ENCODE assay signal across 1 cellular context in genomic region chr12:46357438-46358324, GRCh38.
TF ChIP-seq lines count a peak whose summit lies in the region.

No MANE protein-coding gene starts in this region.

TF ChIP-seq in A549, 52 proteins besides CTCF, POLR2A, EP300 and RAD21 (continued from another document):
- no peak for TF ChIP-seq JUNB (IDR thresholded peaks at IDR 0.05)
- TF ChIP-seq ZFP36 (IDR thresholded peaks at IDR 0.05; ENCODE audit: borderline replicate concordance, partially characterized antibody), result no peak
- TF ChIP-seq TP53 (CRISPR knock-in tag; IDR thresholded peaks at IDR 0.05), result peak; percentile 98
- TF ChIP-seq, protein P1, sequence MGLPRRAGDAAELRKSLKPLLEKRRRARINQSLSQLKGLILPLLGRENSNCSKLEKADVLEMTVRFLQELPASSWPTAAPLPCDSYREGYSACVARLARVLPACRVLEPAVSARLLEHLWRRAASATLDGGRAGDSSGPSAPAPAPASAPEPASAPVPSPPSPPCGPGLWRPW (IDR thresholded peaks at IDR 0.05), result no peak
- peak; percentile 36; the same call in 1 of the 2 replicates for TF ChIP-seq REST (IDR thresholded peaks at IDR 0.05)
- no peak for TF ChIP-seq NPAS2 (CRISPR knock-in tag; IDR thresholded peaks at IDR 0.05; ENCODE audit: borderline replicate concordance)
- TF ChIP-seq KDM5A (IDR thresholded peaks at IDR 0.05), result no peak
- TF ChIP-seq BCL3 (IDR thresholded peaks at IDR 0.05), result peak; percentile 51; the same call in 2 of the 3 replicates
- no peak for TF ChIP-seq SREBF2 (IDR thresholded peaks at IDR 0.05)
- no peak for TF ChIP-seq HOXB13 (CRISPR knock-in tag; IDR thresholded peaks at IDR 0.05; ENCODE audit: low read depth)
- peak; percentile 88 for TF ChIP-seq EHF (CRISPR knock-in tag; IDR thresholded peaks at IDR 0.05)
- peak; percentile 97 for TF ChIP-seq POLR2AphosphoS2 (conservative IDR thresholded peaks at IDR 0.05; ENCODE audit: low read length)
- TF ChIP-seq ZC3H11A (IDR thresholded peaks at IDR 0.05), result no peak
- TF ChIP-seq HEYL (CRISPR knock-in tag; IDR thresholded peaks at IDR 0.05), result peak; percentile 77; the same call in 1 of the 2 replicates
- TF ChIP-seq JUN (IDR thresholded peaks at IDR 0.05), result peak; percentile 80 to 93; a peak in 4 of 5 replicates
- TF ChIP-seq NR3C1 (IDR thresholded peaks at IDR 0.05), result no peak
- TF ChIP-seq FOXS1 (CRISPR knock-in tag; IDR thresholded peaks at IDR 0.05), result no peak
- TF ChIP-seq RFX5 (IDR thresholded peaks at IDR 0.05), result no peak
- no peak for TF ChIP-seq CHD4 (IDR thresholded peaks at IDR 0.05; ENCODE audit: borderline replicate concordance)
- no peak for TF ChIP-seq CEBPB (IDR thresholded peaks at IDR 0.05)
- TF ChIP-seq KDM1A (IDR thresholded peaks at IDR 0.05; ENCODE audit: low read depth), result no peak
- TF ChIP-seq, protein P2, sequence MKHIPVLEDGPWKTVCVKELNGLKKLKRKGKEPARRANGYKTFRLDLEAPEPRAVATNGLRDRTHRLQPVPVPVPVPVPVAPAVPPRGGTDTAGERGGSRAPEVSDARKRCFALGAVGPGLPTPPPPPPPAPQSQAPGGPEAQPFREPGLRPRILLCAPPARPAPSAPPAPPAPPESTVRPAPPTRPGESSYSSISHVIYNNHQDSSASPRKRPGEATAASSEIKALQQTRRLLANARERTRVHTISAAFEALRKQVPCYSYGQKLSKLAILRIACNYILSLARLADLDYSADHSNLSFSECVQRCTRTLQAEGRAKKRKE (CRISPR knock-in tag; IDR thresholded peaks at IDR 0.05; ENCODE audit: low read depth), result peak; percentile 92
- no peak for TF ChIP-seq BHLHE40 (IDR thresholded peaks at IDR 0.05; ENCODE audit: low read depth, low read length)
- no peak for TF ChIP-seq NFE2L2 (conservative IDR thresholded peaks at IDR 0.05; ENCODE audit: low read length)
- TF ChIP-seq, protein P3, sequence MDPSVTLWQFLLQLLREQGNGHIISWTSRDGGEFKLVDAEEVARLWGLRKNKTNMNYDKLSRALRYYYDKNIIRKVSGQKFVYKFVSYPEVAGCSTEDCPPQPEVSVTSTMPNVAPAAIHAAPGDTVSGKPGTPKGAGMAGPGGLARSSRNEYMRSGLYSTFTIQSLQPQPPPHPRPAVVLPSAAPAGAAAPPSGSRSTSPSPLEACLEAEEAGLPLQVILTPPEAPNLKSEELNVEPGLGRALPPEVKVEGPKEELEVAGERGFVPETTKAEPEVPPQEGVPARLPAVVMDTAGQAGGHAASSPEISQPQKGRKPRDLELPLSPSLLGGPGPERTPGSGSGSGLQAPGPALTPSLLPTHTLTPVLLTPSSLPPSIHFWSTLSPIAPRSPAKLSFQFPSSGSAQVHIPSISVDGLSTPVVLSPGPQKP (IDR thresholded peaks at IDR 0.05; ENCODE audit: low read depth, low read length), result no peak
- TF ChIP-seq HOXB5 (CRISPR knock-in tag; IDR thresholded peaks at IDR 0.05), result peak; percentile 83; the same call in 1 of the 2 replicates
- no peak; the same call in 2 of the 3 replicates for TF ChIP-seq SMC3 (IDR thresholded peaks at IDR 0.05)
- TF ChIP-seq RARB (CRISPR knock-in tag; IDR thresholded peaks at IDR 0.05), result peak; percentile 98
- no peak for TF ChIP-seq MAFK (IDR thresholded peaks at IDR 0.05; ENCODE audit: partially characterized antibody)
- peak; percentile 99 for TF ChIP-seq HOXA7 (CRISPR knock-in tag; IDR thresholded peaks at IDR 0.05)
